ENCODE assay signal across 8 cellular contexts in the genomic region with DNA sequence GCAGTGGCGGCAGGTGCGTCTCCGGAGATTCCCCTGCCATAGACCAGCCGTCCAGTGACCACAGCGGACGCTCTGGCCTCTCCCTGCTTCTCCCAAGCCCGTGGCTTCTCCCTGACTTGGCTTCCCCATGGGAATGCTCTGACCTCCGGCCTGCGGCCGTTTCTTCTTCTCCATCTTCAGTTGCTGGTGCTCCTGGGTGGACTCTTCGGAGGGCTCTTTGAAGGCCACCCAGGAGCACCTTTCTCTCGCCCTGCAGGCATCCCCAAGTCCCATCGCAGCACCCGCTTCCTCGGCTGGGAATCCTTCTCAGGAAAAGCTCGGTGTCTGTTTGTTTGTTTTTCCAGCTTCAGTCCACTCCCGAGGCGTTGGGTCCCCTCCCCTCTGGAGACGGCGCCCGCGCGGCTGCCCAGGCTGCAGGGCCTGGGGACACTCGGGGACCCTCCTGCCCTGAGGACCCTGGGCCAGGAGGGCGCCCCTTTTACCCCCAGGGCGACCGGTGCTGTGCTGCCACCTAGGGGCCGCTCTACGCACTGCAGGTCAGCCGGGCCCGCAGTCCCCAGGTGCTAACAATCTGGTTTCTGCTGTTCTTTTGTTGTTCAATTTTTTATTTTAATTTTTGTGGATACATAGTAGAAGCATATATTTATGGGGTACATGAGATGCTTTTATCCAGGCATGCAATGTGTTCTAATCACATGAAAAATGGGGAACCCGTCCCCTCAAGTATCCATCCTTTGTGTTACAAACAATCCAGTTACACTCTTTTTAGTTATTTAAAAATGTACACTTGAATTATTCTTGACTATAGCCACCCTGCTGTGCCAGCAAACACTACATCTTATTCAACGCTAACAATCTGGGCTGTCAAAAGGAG.
A peak's percentile ranks its signal among the peaks of the same experiment; 100 is the strongest.
DNase-seq lines count a peak whose midpoint lies in the region; ATAC-seq and TF ChIP-seq lines count a peak whose summit lies in the region.
"Had no signal": no experiment of that assay in that cellular context is flagged by ENCODE, and none has a peak within 500 bp of the region (broad histone marks: within the 10 kb centered on the region; RNA-seq: fewer than 3 reads in every experiment).

No MANE protein-coding gene starts in this region.

- H3K36me3 ChIP-seq in brain microvascular endothelial cell (replicated peaks), result no peaks in the 10 kb centered on the region

- DNase-seq in GM12864 (ENCODE audit: low read depth) (no peak), brain microvascular endothelial cell (no peak), NCI-H446 (lab: John Stamatoyannopoulos, UW) (no peak), SHP77 treated with DMSO at 0.1 percent for 48 hours (lab: John Stamatoyannopoulos, UW) (no peak)

- peaks cover 19% of the 10 kb centered on the region for H3K27me3 Mint-ChIP-seq in nephron (ENCODE audit: low read depth)
- H3K27me3 Mint-ChIP-seq in stimulated activated memory B cell treated with anti-CD40 and anti-IgM and Interleukin-4, amounts not matched to agents 10 μg/mL and 1 μg/mL and 100 μg/mL, for 72 hours, result no peaks in the 10 kb centered on the region

- no peak overlapping the region for H3K27ac ChIP-seq in brain microvascular endothelial cell
- H3K27ac ChIP-seq: SK-N-MC had no signal

- no peak overlapping the region for H3K4me3 Mint-ChIP-seq in nephron
- H3K4me3 Mint-ChIP-seq in stimulated activated memory B cell treated with anti-CD40 and anti-IgM and Interleukin-4, amounts not matched to agents 10 μg/mL and 1 μg/mL and 100 μg/mL, for 72 hours, result no peak overlapping the region

- peaks cover 7% of the 10 kb centered on the region for H3K4me1 Mint-ChIP-seq in nephron
- no peaks in the 10 kb centered on the region for H3K4me1 Mint-ChIP-seq in stimulated activated memory B cell treated with anti-CD40 and anti-IgM and Interleukin-4, amounts not matched to agents 10 μg/mL and 1 μg/mL and 100 μg/mL, for 72 hours

- no peak overlapping the region for H3K27ac Mint-ChIP-seq in nephron
- no peak overlapping the region for H3K27ac Mint-ChIP-seq in stimulated activated memory B cell treated with anti-CD40 and anti-IgM and Interleukin-4, amounts not matched to agents 10 μg/mL and 1 μg/mL and 100 μg/mL, for 72 hours

- ATAC-seq in HG02678 (IDR thresholded peaks at IDR 0.05; ENCODE audit: unreplicated experiment), result peak; percentile 57
- ATAC-seq in stimulated activated memory B cell treated with anti-CD40 and anti-IgM and Interleukin-4, amounts not matched to agents 10 μg/mL and 1 μg/mL and 100 μg/mL, for 72 hours, result no peak

- H3K4me3 ChIP-seq in GM12864 (ENCODE audit: low read depth, low read length) (no peak overlapping the region), brain microvascular endothelial cell (ENCODE audit: low read depth, low read length) (no peak overlapping the region)
- H3K4me3 ChIP-seq: SK-N-MC had no signal

- TF ChIP-seq CTCF in GM12864 (IDR thresholded peaks at IDR 0.05; ENCODE audit: low read depth, low read length, missing control alignments) (peak; percentile 80), brain microvascular endothelial cell (IDR thresholded peaks at IDR 0.05; ENCODE audit: low read depth, low read length, missing control alignments) (peak; percentile 74), nephron (IDR thresholded peaks at IDR 0.05; ENCODE audit: unreplicated experiment in 3 of 3) (peak; percentile 92 to 94 (median 93))

- H3K36me3 Mint-ChIP-seq in nephron (ENCODE audit: low read depth), result no peaks in the 10 kb centered on the region
- H3K36me3 Mint-ChIP-seq in stimulated activated memory B cell treated with anti-CD40 and anti-IgM and Interleukin-4, amounts not matched to agents 10 μg/mL and 1 μg/mL and 100 μg/mL, for 72 hours, result no peaks in the 10 kb centered on the region

- H3K27me3 ChIP-seq in brain microvascular endothelial cell (replicated peaks), result no peaks in the 10 kb centered on the region

- in situ Hi-C loops in brain microvascular endothelial cell (cut with HindIII; ENCODE audit: low pct_ligation_motif_present, low sequenced_read_pairs), result no loop called here

- H3K9me3 Mint-ChIP-seq in nephron, result no peaks in the 10 kb centered on the region
- H3K9me3 Mint-ChIP-seq in stimulated activated memory B cell treated with anti-CD40 and anti-IgM and Interleukin-4, amounts not matched to agents 10 μg/mL and 1 μg/mL and 100 μg/mL, for 72 hours, result no peaks in the 10 kb centered on the region
